32 cellular contexts compared by ENCODE assay signal in the genomic region with DNA sequence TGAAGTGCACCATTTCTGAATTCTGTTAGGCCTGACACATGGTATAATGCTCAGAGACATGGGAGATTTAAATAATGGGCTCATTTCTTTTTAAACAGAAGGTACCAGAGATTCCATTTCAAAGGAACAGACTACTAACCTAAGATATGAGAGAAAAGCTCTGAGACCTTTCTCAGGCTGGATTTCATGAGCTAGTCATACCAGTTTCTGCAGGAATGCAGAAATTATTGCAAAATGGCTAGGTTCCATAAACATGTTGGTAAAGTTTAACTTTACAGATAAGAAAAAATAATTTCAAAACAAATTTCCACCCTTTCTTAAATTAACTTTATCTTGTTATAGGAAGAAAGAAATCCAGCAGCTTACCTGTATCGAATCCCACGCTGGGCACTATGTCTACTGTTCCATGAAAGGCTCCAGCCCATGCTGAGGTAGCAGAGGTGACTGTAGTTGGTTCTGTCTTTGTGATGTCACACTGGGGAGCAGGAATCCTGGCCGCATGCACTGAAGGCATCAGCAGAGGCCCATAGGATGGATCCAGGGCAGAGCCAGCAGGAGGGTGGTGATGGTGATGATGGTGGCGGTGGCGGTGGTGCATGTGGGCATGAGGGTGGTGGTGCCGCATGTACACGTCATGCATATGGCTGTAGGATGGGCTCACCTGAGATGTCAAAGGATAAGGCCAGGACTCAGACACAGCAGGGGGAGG. TPM values are rescaled to one million over a fixed set of nuclear protein-coding genes. Genes with fewer than 3 reads are reported as not detected.
DNase-seq lines count a peak whose midpoint lies in the region; ATAC-seq, FAIRE-seq and TF ChIP-seq lines count a peak whose summit lies in the region.
"Had no signal": no experiment of that assay in that cellular context is flagged by ENCODE, and none has a peak within 500 bp of the region (broad histone marks: within the 10 kb centered on the region; RNA-seq: fewer than 3 reads in every experiment).

No MANE protein-coding gene starts in this region.

- TF ChIP-seq EP300 in H1 (IDR thresholded peaks at IDR 0.05; ENCODE audit: borderline replicate concordance in 1 of 2, low read depth in 2 of 2, low read length in 2 of 2): no peak

- no peak overlapping the region for H3K14ac ChIP-seq in H1 (ENCODE audit: insufficient read length)

- FAIRE-seq in H1 (lab: Jason Lieb, UNC) (no peak), GM19239 (lab: Jason Lieb, UNC) (no peak)
- FAIRE-seq: A204.1, GM12878 had no signal

- H3K4me2 ChIP-seq in H1 (ENCODE audit: insufficient read depth in 1 of 2, low read depth in 2 of 2, low read length in 2 of 2) (no peak overlapping the region), osteoblast (ENCODE audit: insufficient read depth, low read length) (no peak overlapping the region)

- H2BK12ac ChIP-seq in H1 (ENCODE audit: low read depth, low read length): 0 out of 2 replicates have a peak overlapping the region, but pooled peaks have one; percentile 52

- no peaks in the 10 kb centered on the region for H3K27me3 ChIP-seq in right atrium auricular region
- no peaks in the 10 kb centered on the region for H3K27me3 ChIP-seq in H1 (replicated peaks in 1 of 4; ENCODE audit: control insufficient read depth in 3 of 4, extremely low read depth in 1 of 4, insufficient read depth in 3 of 4, low read length in 3 of 4)
- H3K27me3 ChIP-seq in osteoblast (ENCODE audit: insufficient read depth, low read length): no peaks in the 10 kb centered on the region
- H3K27me3 ChIP-seq: breast epithelium, left lung, Peyer's patch, sigmoid colon, tibial nerve had no signal

- no peak overlapping the region for H4K5ac ChIP-seq in H1 (ENCODE audit: insufficient read length, low read depth, low read length)

- H3K23me2 ChIP-seq in H1 (ENCODE audit: low read depth, low read length): no peaks in the 10 kb centered on the region; the same call in 1 of the 2 replicates

- no peak overlapping the region for H3K18ac ChIP-seq in H1 (ENCODE audit: extremely low read depth, low read length)

- no peaks in the 10 kb centered on the region for H3K79me2 ChIP-seq in H1 (ENCODE audit: control insufficient read depth in 1 of 2, insufficient read depth in 2 of 2, low read length in 2 of 2)
- H3K79me2 ChIP-seq in osteoblast (ENCODE audit: insufficient read depth, low read length): peaks cover 95% of the 10 kb centered on the region

- ATAC-seq in Right ventricle myocardium inferior: no peak
- no peak for ATAC-seq in HG02571 (IDR thresholded peaks at IDR 0.05; ENCODE audit: unreplicated experiment)
- ATAC-seq: activated CD8-positive, alpha-beta T cell treated with anti-CD3 and anti-CD28 coated beads, Interleukin-2, amount 10 ng/mL, durations not matched to agents 7 days and 5 days; CD8-positive, alpha-beta T cell; GM12878; left lung had no signal

- no peak overlapping the region for H2BK120ac ChIP-seq in H1 (replicated peaks; ENCODE audit: low read depth, low read length)

- H3K9ac ChIP-seq in H1 (replicated peaks in 1 of 4; ENCODE audit: extremely low read depth in 1 of 4, low read depth in 3 of 4, low read length in 3 of 4): no peak overlapping the region

- no peak for TF ChIP-seq RAD21 in H1 (IDR thresholded peaks at IDR 0.05 in 1 of 2, conservative IDR thresholded peaks at IDR 0.05 in 1 of 2; ENCODE audit: low read depth in 2 of 2, low read length in 2 of 2)

- 78% methylated on average over 7 of the region's 7 CpGs; no CpG with 5 or more reads in 1 of the 2 experiments for WGBS in H1 (ENCODE audit: extremely low coverage in 1 of 2, insufficient coverage in 1 of 2, insufficient read length in 1 of 2, insufficient replicate concordance in 2 of 2, low coverage in 1 of 2, low lambda C conversion rate in 2 of 2, missing lambda C conversion rate in 1 of 2), 2 experiments

- no peak overlapping the region for H4K91ac ChIP-seq in H1 (replicated peaks; ENCODE audit: insufficient read length, low read length)

- H3K27ac ChIP-seq in right atrium auricular region: no peak overlapping the region
- peak overlapping the region; percentile 19; the same call in 1 of the 2 replicates for H3K27ac ChIP-seq in H1 (ENCODE audit: low read depth, low read length)
- peak overlapping the region; percentile 42 for H3K27ac ChIP-seq in osteoblast (ENCODE audit: low read depth, low read length)
- H3K27ac ChIP-seq: breast epithelium, epithelial cell of prostate, left lung, Peyer's patch, sigmoid colon, VCaP had no signal

- TF ChIP-seq POLR2A in H1 (IDR thresholded peaks at IDR 0.05; ENCODE audit: control extremely low read depth in 1 of 2, low read depth in 2 of 2, low read length in 2 of 2): no peak

- H2AFZ ChIP-seq in H1 (ENCODE audit: low read length) (no peak overlapping the region), osteoblast (ENCODE audit: low read length) (no peak overlapping the region)

- no peak overlapping the region for H4K8ac ChIP-seq in H1 (ENCODE audit: extremely low read depth, insufficient read depth, low read length)

- H4K20me1 ChIP-seq in H1 (replicated peaks in 1 of 2; ENCODE audit: control insufficient read depth in 1 of 2, insufficient read depth in 2 of 2, low read length in 2 of 2) (no peaks in the 10 kb centered on the region), osteoblast (ENCODE audit: insufficient read depth, low read length) (peaks cover 25% of the 10 kb centered on the region)

- intact Hi-C loops in Right ventricle myocardium inferior (cut with DNase I): no loop called here

- POLR2A ChIA-PET in H1 (lab: Charles Lee; ENCODE audit: partially characterized antibody): no interaction called here

- H2BK5ac ChIP-seq in H1 (ENCODE audit: low read depth, low read length): no peak overlapping the region

- H3K56ac ChIP-seq in H1 (replicated peaks; ENCODE audit: insufficient read length, low read depth, low read length): no peak overlapping the region

- TF ChIP-seq CTCF in right atrium auricular region (IDR thresholded peaks at IDR 0.05): no peak
- no peak for TF ChIP-seq CTCF in H1 (IDR thresholded peaks at IDR 0.05; ENCODE audit: control extremely low read depth in 1 of 3, insufficient read depth in 1 of 3, low read depth in 1 of 3, low read length in 3 of 3)
- no peak for TF ChIP-seq CTCF in osteoblast (IDR thresholded peaks at IDR 0.05; ENCODE audit: extremely low read depth, low read depth, low read length)

- DNase-seq in Right ventricle myocardium inferior (ENCODE audit: missing footprints): peak; percentile 21
- DNase-seq in right atrium auricular region (ENCODE audit: low spot score): no peak
- no peak for DNase-seq in H1 (ENCODE audit: low read depth in 1 of 2, low spot score in 2 of 2)
- DNase-seq in osteoblast (ENCODE audit: insufficient read length, low spot score, missing footprints): no peak
- no peak for DNase-seq in GM19239 (ENCODE audit: insufficient read length, low spot score)
- DNase-seq in COLO829 (ENCODE audit: low spot score): no peak
- DNase-seq in NCI-H1105 (lab: John Stamatoyannopoulos, UW): no peak
- DNase-seq: activated CD4-positive, alpha-beta T cell treated with anti-CD3 and anti-CD28 coated beads for 4 hours; activated CD8-positive, alpha-beta T cell treated with anti-CD3 and anti-CD28 coated beads, Interleukin-2, amount 10 ng/mL, durations not matched to agents 7 days and 5 days; activated naive CD4-positive, alpha-beta T cell treated with anti-CD3 and anti-CD28 coated beads, Interleukin-2, amount 10 ng/mL, durations not matched to agents 7 days and 5 days; amygdala; CD8-positive, alpha-beta T cell; DMS153; effector CD4-positive, alpha-beta T cell; KG1; NCI-H1417 treated with DMSO at 0.1 percent for 48 hours; NCI-H2081; NCI-H2227 treated with DMSO at 0.1 percent for 48 hours; NCI-H526 treated with DMSO at 0.1 percent for 48 hours; Peyer's patch; SIG-M5; sigmoid colon; stimulated activated CD4-positive, alpha-beta T cell treated with anti-CD3 and anti-CD28 coated beads, Interleukin-4, amount 100 ng/mL, for 1 hour; SW 1271 had no signal

- H3K23ac ChIP-seq in H1 (ENCODE audit: insufficient read length): no peak overlapping the region

- CTCF ChIA-PET in H1 (lab: Charles Lee; ENCODE audit: partially characterized antibody): interaction anchor here (0.6 to 1.8 kb wide), 10 partner anchors 10 to 284 kb away, joined by 3 to 6 read pairs (median 3); no protein-coding TSS in a partner anchor

- H3K9me3 ChIP-seq in right atrium auricular region: no peaks in the 10 kb centered on the region
- peaks cover 0 to 5% of the 10 kb centered on the region in 2 experiments; a peak in 1 of 4 replicates for H3K9me3 ChIP-seq in H1 (ENCODE audit: insufficient read depth in 2 of 2, low read depth in 1 of 2, low read length in 1 of 2)
- no peaks in the 10 kb centered on the region for H3K9me3 ChIP-seq in osteoblast (ENCODE audit: low read depth, low read length)
- H3K9me3 ChIP-seq: breast epithelium, left lung, Peyer's patch, sigmoid colon, tibial nerve had no signal

- H2BK20ac ChIP-seq in H1 (ENCODE audit: low read length): no peak overlapping the region

- H3K4me1 ChIP-seq in right atrium auricular region (no peaks in the 10 kb centered on the region), H1 (replicated peaks in 1 of 4; ENCODE audit: control insufficient read depth in 3 of 4, insufficient read depth in 4 of 4, low read length in 3 of 4) (peaks cover 0 to 3% (median 0%) of the 10 kb centered on the region in 4 experiments; a peak in 1 of 7 replicates), osteoblast (ENCODE audit: insufficient read depth, low read length) (peaks cover 37% of the 10 kb centered on the region)
- H3K4me1 ChIP-seq: breast epithelium, left lung, Peyer's patch, sigmoid colon had no signal

- H2AK5ac ChIP-seq in H1 (ENCODE audit: low read depth, low read length): no peak overlapping the region; the same call in 1 of the 2 replicates

- H3K36me3 ChIP-seq in right atrium auricular region (peaks cover 4% of the 10 kb centered on the region), H1 (ENCODE audit: control insufficient read depth in 2 of 4, insufficient read depth in 4 of 4, low read length in 3 of 4) (peaks cover 0 to 9% (median 6%) of the 10 kb centered on the region in 4 experiments; a peak in 4 of 8 replicates), osteoblast (ENCODE audit: insufficient read depth, low read length) (peaks cover 86% of the 10 kb centered on the region)
- H3K36me3 ChIP-seq: breast epithelium, left lung, Peyer's patch had no signal

- H3K4ac ChIP-seq in H1 (replicated peaks; ENCODE audit: insufficient read length, low read depth, low read length): no peak overlapping the region

- H3K4me3 ChIP-seq in right atrium auricular region: no peak overlapping the region
- no peak overlapping the region for H3K4me3 ChIP-seq in H1 (ENCODE audit: extremely low read depth in 1 of 4, insufficient read depth in 2 of 4, low read depth in 3 of 4, low read length in 4 of 4)
- H3K4me3 ChIP-seq in osteoblast (ENCODE audit: insufficient read depth, low read length): no peak overlapping the region
- H3K4me3 ChIP-seq: breast epithelium, GM12878, left lung, Peyer's patch, sigmoid colon, tibial nerve had no signal

- no peaks in the 10 kb centered on the region for H3K79me1 ChIP-seq in H1 (ENCODE audit: low read depth, low read length)

- H2BK15ac ChIP-seq in H1 (ENCODE audit: low read length): no peak overlapping the region

RNA-seq across cellular contexts. Expression of gene VGLL3, which starts 22.6 kb away (rescaled TPM):
- total RNA-seq in Right ventricle myocardium inferior: 4.5 TPM
- total RNA-seq in right atrium auricular region: 10 to 100 TPM; 13.0 to 32.4 TPM
- 13.4 and 21.6 TPM in 2 replicates for total RNA-seq in H1 (2021; fragmentation: NEBNext Ultra II Directional; extraction: Animal tissue kit (Norgen Biotek cat#: 25700))
- 21.6 and 24.2 TPM in 2 replicates for polyA plus RNA-seq in H1 (2011; rRNA removed)
- 6.0 TPM for polyA plus RNA-seq in H1 (2011; cell fraction: cytosol; rRNA removed)
- polyA plus RNA-seq in H1 (2011; cell fraction: nucleus; rRNA removed): 17.2 TPM
- 5.3 to 10.0 TPM (median 7.6 TPM) in 4 replicates for polyA plus RNA-seq in H1 (2012, experiment 1 of 2)
- 0.24 TPM for polyA plus RNA-seq in H1 (2012, experiment 2 of 2)
- 7.6 TPM for polyA plus RNA-seq in H1 (2013, experiment 1 of 2)
- polyA plus RNA-seq in H1 (2013, experiment 2 of 2): 6.5 TPM
- polyA minus RNA-seq in H1 (2011; rRNA and poly(A)+ RNA removed): 44.5 and 69.7 TPM in 2 replicates
- polyA minus RNA-seq in H1 (2011; cell fraction: cytosol; rRNA and poly(A)+ RNA removed): 3.0 TPM
- 18.2 TPM for polyA minus RNA-seq in H1 (2011; cell fraction: nucleus; rRNA and poly(A)+ RNA removed)
- 198 and 242 TPM in 2 replicates for total RNA-seq in osteoblast
- total RNA-seq: activated CD8-positive, alpha-beta T cell treated with anti-CD3 and anti-CD28 coated beads, Interleukin-2, amount 10 ng/mL, durations not matched to agents 7 days and 5 days; CD8-positive, alpha-beta T cell had no signal
- polyA plus RNA-seq: GM12878 had no signal

Comparison
In these comparisons a context has a peak if more than half of its experiments do, and no peak if none do; other contexts are left out.
1. H3K27ac ChIP-seq: peak in H1 (single experiment) and osteoblast (single experiment); none in right atrium auricular region (0 of 2).